Comparison of ENCODE assay signal across 1 cellular context in genomic region chr20:3798405-3798768, GRCh38.
TF ChIP-seq lines count a peak whose summit lies in the region.

No MANE protein-coding gene starts in this region.

TF ChIP-seq in IMR-90, 13 proteins besides CTCF, POLR2A, EP300 and RAD21 (continued from another document):
- TF ChIP-seq USF2 (IDR thresholded peaks at IDR 0.05; ENCODE audit: low read depth, low read length) (no peak), RFX5 (IDR thresholded peaks at IDR 0.05; ENCODE audit: low read depth, low read length) (no peak), RCOR1 (IDR thresholded peaks at IDR 0.05; ENCODE audit: insufficient replicate concordance, low read length) (no peak), CEBPB (IDR thresholded peaks at IDR 0.05; ENCODE audit: low read depth, low read length) (no peak), ELK1 (IDR thresholded peaks at IDR 0.05; ENCODE audit: borderline replicate concordance, low read depth, low read length) (no peak), MAFK (IDR thresholded peaks at IDR 0.05; ENCODE audit: low read depth, low read length) (no peak), MAZ (IDR thresholded peaks at IDR 0.05; ENCODE audit: borderline replicate concordance, low read depth, low read length) (no peak), NFE2L2 (IDR thresholded peaks at IDR 0.05; ENCODE audit: low read depth, low read length) (no peak), SMC3 (IDR thresholded peaks at IDR 0.05; ENCODE audit: low read depth, low read length) (no peak)
